8 cellular contexts compared by ENCODE assay signal in genomic region chr5:132103380-132103951, GRCh38. TPM values are rescaled to one million over a fixed set of nuclear protein-coding genes. Genes with fewer than 3 reads are reported as not detected.
A peak's percentile ranks its signal among the peaks of the same experiment; 100 is the strongest.
DNase-seq lines count a peak whose midpoint lies in the region; ATAC-seq and TF ChIP-seq lines count a peak whose summit lies in the region.

No MANE protein-coding gene starts in this region.

- POLR2A ChIA-PET in IMR-90 (lab: Charles Lee; ENCODE audit: unreplicated experiment): no interaction called here

- no peaks in the 10 kb centered on the region for H3K27me3 Mint-ChIP-seq in stimulated activated naive CD8-positive, alpha-beta T cell treated with anti-CD3 and anti-CD28 coated beads, Interleukin-15, Interleukin-2, amounts not matched to agents 100 ng/mL and 50 ng/mL, for 24 hours

- H3K23ac ChIP-seq in IMR-90 (ENCODE audit: low read depth, low read length): peak overlapping the region; percentile 96

- H3K4me3 ChIP-seq in DND-41 (ENCODE audit: low read depth in 1 of 2, low read length in 2 of 2) (no peak overlapping the region), IMR-90 (ENCODE audit: insufficient read depth, low read depth, low read length) (no peak overlapping the region), colonic mucosa (no peak overlapping the region), mucosa of descending colon (no peak overlapping the region)

- H3K27me3 ChIP-seq in DND-41 (ENCODE audit: insufficient read depth, low read length, poor library complexity) (peaks cover 34% of the 10 kb centered on the region), IMR-90 (ENCODE audit: control insufficient read depth, insufficient read depth, low read length) (no peaks in the 10 kb centered on the region), colonic mucosa (no peaks in the 10 kb centered on the region)

- peak overlapping the region; percentile 96 for H2BK15ac ChIP-seq in IMR-90 (ENCODE audit: low read depth, low read length)

- intact Hi-C loops in IMR-90 (cut with micrococcal nuclease) (no loop called here), colonic mucosa (cut with DNase I) (no loop called here), mucosa of descending colon (cut with DNase I, micrococcal nuclease) (no loop called here)

- CTCF ChIA-PET in IMR-90 (lab: Yijun Ruan, JAX): no interaction called here

- H2AK5ac ChIP-seq in IMR-90 (ENCODE audit: low read depth, low read length): peak overlapping the region; percentile 95

- DNase-seq in DND-41: peak; percentile 73
- peak; percentile 96 for DNase-seq in IMR-90
- peak; percentile 57 for DNase-seq in activated CD4-positive, CD25-positive, alpha-beta regulatory T cell treated with anti-CD3 and anti-CD28 coated beads, Interleukin-2, amount 50 U/mL, for 16 hours (ENCODE audit: low read depth, low spot score)
- peak; percentile 44 for DNase-seq in colonic mucosa
- peak; percentile 48 to 75 (median 55) for DNase-seq in mucosa of descending colon
- no peak for DNase-seq in NCI-H2227 (lab: John Stamatoyannopoulos, UW; ENCODE audit: unreplicated experiment)

- no peaks in the 10 kb centered on the region for H3K79me2 ChIP-seq in DND-41 (ENCODE audit: insufficient read depth, low read length)

- no TSS peak for BruUV-seq in IMR-90 (replicated peaks; lab: Mats Ljungman, UMichigan)

- H4K91ac ChIP-seq in IMR-90 (ENCODE audit: insufficient read depth, low read depth, low read length): peak overlapping the region; percentile 96

- no peaks in the 10 kb centered on the region for H3K36me3 ChIP-seq in DND-41 (ENCODE audit: insufficient read depth, low read length)
- H3K36me3 ChIP-seq in IMR-90 (ENCODE audit: control insufficient read depth, insufficient read depth, low read length): no peaks in the 10 kb centered on the region
- H3K36me3 ChIP-seq in colonic mucosa: no peaks in the 10 kb centered on the region
- no peaks in the 10 kb centered on the region for H3K36me3 ChIP-seq in mucosa of descending colon (ENCODE audit: low read depth)

- TF ChIP-seq RAD21 in IMR-90 (IDR thresholded peaks at IDR 0.05; ENCODE audit: low read length): no peak

- no peak overlapping the region for H2AFZ ChIP-seq in DND-41 (ENCODE audit: low read depth, low read length)
- peak overlapping the region; percentile 86 for H2AFZ ChIP-seq in IMR-90 (replicated peaks; ENCODE audit: low read length, poor library complexity)

- peaks cover 11% of the 10 kb centered on the region for H3K4me1 ChIP-seq in DND-41 (ENCODE audit: insufficient read depth, low read length)
- H3K4me1 ChIP-seq in IMR-90 (ENCODE audit: control insufficient read depth, insufficient read depth, low read length): peaks cover 24% of the 10 kb centered on the region
- H3K4me1 ChIP-seq in colonic mucosa: no peaks in the 10 kb centered on the region
- no peaks in the 10 kb centered on the region for H3K4me1 ChIP-seq in mucosa of descending colon (ENCODE audit: low read depth)

- H4K20me1 ChIP-seq in DND-41 (ENCODE audit: insufficient read depth, low read length): peaks cover 31% of the 10 kb centered on the region
- H4K20me1 ChIP-seq in IMR-90 (ENCODE audit: insufficient read depth, low read length): no peaks in the 10 kb centered on the region

- peak overlapping the region; percentile 92 for H3K14ac ChIP-seq in IMR-90 (replicated peaks; ENCODE audit: low read depth, low read length)

- H2BK20ac ChIP-seq in IMR-90 (ENCODE audit: low read depth, low read length): peak overlapping the region; percentile 100

- H3K18ac ChIP-seq in IMR-90 (ENCODE audit: low read depth, low read length): peak overlapping the region; percentile 98

- peak; percentile 97 for ATAC-seq in DND-41 (ENCODE audit: insufficient read depth, low read depth)
- peak; percentile 81 for ATAC-seq in GM21526 (IDR thresholded peaks at IDR 0.05; ENCODE audit: low FRiP score, unreplicated experiment)
- ATAC-seq in IMR-90 (ENCODE audit: low read depth): peak; percentile 78
- ATAC-seq in mucosa of descending colon: peak; percentile 84

- H3K4me2 ChIP-seq in DND-41 (ENCODE audit: insufficient read depth, low read length) (no peak overlapping the region), IMR-90 (ENCODE audit: low read depth, low read length) (peak overlapping the region; percentile 68)

- H3K4ac ChIP-seq in IMR-90 (ENCODE audit: low read depth, low read length): peak overlapping the region; percentile 99

- H4K5ac ChIP-seq in IMR-90 (ENCODE audit: low read depth, low read length): peak overlapping the region; percentile 94

- dilution Hi-C loops in IMR-90 (cut with HindIII; ENCODE audit: low sequenced_read_pairs, unreplicated experiment): no loop called here

- peak overlapping the region; percentile 94 for H2BK5ac ChIP-seq in IMR-90 (ENCODE audit: low read depth, low read length, poor library complexity, severe bottlenecking)

- 0 out of 2 replicates have a peak, but pooled peaks have one; percentile 30 for TF ChIP-seq POLR2A in IMR-90 (IDR thresholded peaks at IDR 0.05; ENCODE audit: low read depth, low read length)

- H3K9me1 ChIP-seq in IMR-90 (ENCODE audit: insufficient read depth, low read length): peaks cover 32% of the 10 kb centered on the region

- H3K27ac Mint-ChIP-seq in stimulated activated naive CD8-positive, alpha-beta T cell treated with anti-CD3 and anti-CD28 coated beads, Interleukin-15, Interleukin-2, amounts not matched to agents 100 ng/mL and 50 ng/mL, for 24 hours: peak overlapping the region; percentile 97

- H3K9me3 ChIP-seq in DND-41 (ENCODE audit: insufficient read depth, low read length, severe bottlenecking) (no peaks in the 10 kb centered on the region), IMR-90 (ENCODE audit: control insufficient read depth, insufficient read depth, low read length) (no peaks in the 10 kb centered on the region), colonic mucosa (no peaks in the 10 kb centered on the region), mucosa of descending colon (no peaks in the 10 kb centered on the region)

- H3K27ac ChIP-seq in DND-41 (ENCODE audit: low read length): no peak overlapping the region
- H3K27ac ChIP-seq in IMR-90 (ENCODE audit: insufficient read depth, low read length): peak overlapping the region; percentile 92
- H3K27ac ChIP-seq in colonic mucosa: peak overlapping the region; percentile 50

- H3K4me3 Mint-ChIP-seq in stimulated activated naive CD8-positive, alpha-beta T cell treated with anti-CD3 and anti-CD28 coated beads, Interleukin-15, Interleukin-2, amounts not matched to agents 100 ng/mL and 50 ng/mL, for 24 hours: peak overlapping the region; percentile 83

- peak overlapping the region; percentile 97 for H3K56ac ChIP-seq in IMR-90 (ENCODE audit: extremely low read depth, insufficient read depth, low read length)

- in situ Hi-C loops in IMR-90 (cut with MboI; ENCODE audit: low sequenced_read_pairs): no loop called here

- peak overlapping the region; percentile 58 to 97 for H4K8ac ChIP-seq in IMR-90 (ENCODE audit: low read depth in 2 of 2, low read length in 2 of 2)

- H3K9ac ChIP-seq in DND-41 (ENCODE audit: low read depth, low read length) (no peak overlapping the region), IMR-90 (ENCODE audit: low read depth, low read length) (no peak overlapping the region), colonic mucosa (ENCODE audit: low read depth in 2 of 2, low read length in 2 of 2) (no peak overlapping the region)

- H3K79me1 ChIP-seq in IMR-90 (ENCODE audit: low read depth in 1 of 2, low read length in 2 of 2): no peaks in the 10 kb centered on the region

- H2AK9ac ChIP-seq in IMR-90 (replicated peaks; ENCODE audit: low read depth, low read length, poor library complexity): peak overlapping the region; percentile 93

- no peaks in the 10 kb centered on the region for H3K36me3 Mint-ChIP-seq in stimulated activated naive CD8-positive, alpha-beta T cell treated with anti-CD3 and anti-CD28 coated beads, Interleukin-15, Interleukin-2, amounts not matched to agents 100 ng/mL and 50 ng/mL, for 24 hours (ENCODE audit: low read depth)

- H2BK120ac ChIP-seq in IMR-90 (ENCODE audit: low read depth, low read length): peak overlapping the region; percentile 100

- H3K9me3 Mint-ChIP-seq in stimulated activated naive CD8-positive, alpha-beta T cell treated with anti-CD3 and anti-CD28 coated beads, Interleukin-15, Interleukin-2, amounts not matched to agents 100 ng/mL and 50 ng/mL, for 24 hours: no peaks in the 10 kb centered on the region

- TF ChIP-seq CTCF in DND-41 (IDR thresholded peaks at IDR 0.05; ENCODE audit: borderline replicate concordance, extremely low read depth, low read length, poor library complexity, severe bottlenecking): peak; percentile 39
- TF ChIP-seq CTCF in IMR-90 (conservative IDR thresholded peaks at IDR 0.05; ENCODE audit: low read depth, low read length): no peak
- no peak for TF ChIP-seq CTCF in colonic mucosa (IDR thresholded peaks at IDR 0.05)
- no peak for TF ChIP-seq CTCF in mucosa of descending colon (IDR thresholded peaks at IDR 0.05)

- peaks cover 89% of the 10 kb centered on the region for H3K4me1 Mint-ChIP-seq in stimulated activated naive CD8-positive, alpha-beta T cell treated with anti-CD3 and anti-CD28 coated beads, Interleukin-15, Interleukin-2, amounts not matched to agents 100 ng/mL and 50 ng/mL, for 24 hours (ENCODE audit: low read depth)

TF ChIP-seq in IMR-90, 13 proteins besides CTCF, POLR2A, EP300 and RAD21:
- TF ChIP-seq FOS (IDR thresholded peaks at IDR 0.05; ENCODE audit: low read depth, low read length): peak; percentile 45; the same call in 1 of the 2 replicates
- TF ChIP-seq MAZ (IDR thresholded peaks at IDR 0.05; ENCODE audit: borderline replicate concordance, low read depth, low read length): peak; percentile 49; the same call in 1 of the 2 replicates
- TF ChIP-seq MXI1 (IDR thresholded peaks at IDR 0.05; ENCODE audit: borderline replicate concordance, low read depth, low read length): no peak
- TF ChIP-seq NFE2L2 (IDR thresholded peaks at IDR 0.05; ENCODE audit: low read depth, low read length): peak; percentile 67; the same call in 1 of the 2 replicates

RNA-seq across cellular contexts. Expression of gene CSF2, which starts 29.9 kb away (rescaled TPM):
- not detected in 2 replicates for total RNA-seq in IMR-90 (2012; rRNA removed)
- polyA plus RNA-seq in IMR-90 (2012; rRNA removed): 0.26 and 0.31 TPM in 2 replicates
- polyA plus RNA-seq in IMR-90 (2012; cell fraction: cytosol; rRNA removed): 0.31 and 1.2 TPM in 2 replicates
- polyA plus RNA-seq in IMR-90 (2012; cell fraction: nucleus; rRNA removed; ENCODE audit: low replicate concordance): 0.70 and 0.79 TPM in 2 replicates
- under 1 TPM in 1 of 2 donors, not detected in 1; 0.67 TPM for total RNA-seq in colonic mucosa
- not detected for total RNA-seq in mucosa of descending colon

RNA-seq across cellular contexts. Expression of gene IL3, which starts 43.0 kb away (rescaled TPM):
- not detected in 2 replicates for total RNA-seq in IMR-90 (2012; rRNA removed)
- not detected in 2 replicates for polyA plus RNA-seq in IMR-90 (2012; rRNA removed)
- not detected in 2 replicates for polyA plus RNA-seq in IMR-90 (2012; cell fraction: cytosol; rRNA removed)
- not detected in 2 replicates for polyA plus RNA-seq in IMR-90 (2012; cell fraction: nucleus; rRNA removed; ENCODE audit: low replicate concordance)
- under 1 TPM in 1 of 2 donors, not detected in 1; 0.25 TPM for total RNA-seq in colonic mucosa
- total RNA-seq in mucosa of descending colon: not detected
